Comparison of ENCODE assay signal across 8 cellular contexts in the genomic region with DNA sequence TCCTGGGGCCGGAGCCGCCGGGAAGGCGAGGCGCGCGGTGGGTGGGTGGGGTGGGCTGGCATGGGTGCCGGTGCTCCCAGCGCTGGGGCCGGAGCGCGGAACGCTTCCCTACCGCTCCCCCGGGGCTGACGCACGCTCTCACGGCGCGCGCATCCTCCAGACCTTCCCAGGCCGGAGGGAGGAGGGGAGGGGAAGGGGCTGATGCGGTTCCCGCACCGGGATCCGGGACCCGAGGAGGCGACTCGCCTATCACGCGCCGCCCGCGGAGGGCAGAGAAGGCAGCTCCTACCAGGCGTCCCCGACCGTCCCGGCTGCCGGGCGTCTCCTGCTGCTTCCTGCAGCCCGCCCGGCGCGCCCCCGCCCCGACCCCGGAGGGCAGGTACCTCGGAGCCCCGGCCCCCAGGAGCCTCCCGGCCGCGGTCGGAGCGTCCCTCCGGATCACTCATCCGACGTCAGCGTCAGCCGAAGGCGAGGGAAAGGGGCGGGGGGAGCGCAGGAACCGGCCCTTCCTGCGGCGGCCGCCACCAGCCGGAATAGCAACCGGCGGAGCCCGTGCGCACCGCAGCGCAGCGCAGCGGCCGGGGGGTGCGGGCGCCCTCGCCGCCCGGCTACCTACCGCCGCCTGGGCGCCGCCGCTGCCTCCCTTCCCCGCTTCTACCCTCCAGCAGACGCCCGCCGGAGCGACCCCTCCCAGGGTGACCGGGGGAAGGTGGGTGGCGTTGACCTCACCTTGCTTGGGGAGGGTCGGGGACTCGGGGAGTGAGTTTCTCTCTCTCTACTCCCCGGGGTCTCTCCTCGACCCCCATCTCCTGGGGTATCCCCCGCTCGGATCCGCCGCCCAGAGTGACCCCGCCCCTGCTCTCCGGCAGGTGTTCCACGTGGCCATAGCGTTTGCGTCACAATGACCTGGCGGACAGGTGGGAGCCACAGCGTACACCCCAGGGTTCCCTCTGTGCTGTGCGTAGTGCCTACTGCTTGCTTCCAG. TPM values are rescaled to one million over a fixed set of nuclear protein-coding genes. Genes with fewer than 3 reads are reported as not detected.
DNase-seq lines count a peak whose midpoint lies in the region; ATAC-seq and TF ChIP-seq lines count a peak whose summit lies in the region.

Gene ICA1, minus strand, starts transcription at position 457 of the 985 bp plus-strand sequence. CDS start 26,241 bp downstream, outside the sequence.

- H3K4me1 ChIP-seq in BE2C (peaks cover 16% of the 10 kb centered on the region), NT2/D1 (ENCODE audit: insufficient read depth, insufficient read length) (no peaks in the 10 kb centered on the region), ascending aorta (peaks cover 0 to 3% of the 10 kb centered on the region in 2 donors), right atrium auricular region (peaks cover 0 to 21% of the 10 kb centered on the region in 2 donors)

- H3K4me3 ChIP-seq in BE2C (ENCODE audit: low read depth, low read length), result peak within 1 kb of the TSS; percentile 75
- H3K4me3 ChIP-seq in NT2/D1 (ENCODE audit: insufficient read length, low read depth), result peak within 1 kb of the TSS; percentile 81
- H3K4me3 ChIP-seq in ascending aorta, result peak within 1 kb of the TSS; percentile 54 to 68
- peak within 1 kb of the TSS; percentile 75 to 78 for H3K4me3 ChIP-seq in right atrium auricular region

- H3K27me3 ChIP-seq in BE2C (no peaks in the 10 kb centered on the region), NT2/D1 (ENCODE audit: insufficient read depth, insufficient read length) (peaks cover 38% of the 10 kb centered on the region), ascending aorta (no peaks in the 10 kb centered on the region), right atrium auricular region (no peaks in the 10 kb centered on the region)

- H3K27ac ChIP-seq in ascending aorta (peak within 1 kb of the TSS; percentile 47 to 72), right atrium auricular region (peak within 1 kb of the TSS; percentile 95 to 96)

- H3K9me3 ChIP-seq in BE2C (peaks cover 9% of the 10 kb centered on the region), NT2/D1 (ENCODE audit: insufficient read depth, low read length) (no peaks in the 10 kb centered on the region; the same call in 1 of the 2 replicates), ascending aorta (no peaks in the 10 kb centered on the region), right atrium auricular region (no peaks in the 10 kb centered on the region)

- TF ChIP-seq CTCF in BE2C (IDR thresholded peaks at IDR 0.05; ENCODE audit: low read depth, low read length) (no peak), ascending aorta (IDR thresholded peaks at IDR 0.05) (no peak), right atrium auricular region (IDR thresholded peaks at IDR 0.05) (peak in 1 of 2 donors; percentile 23)

- DNase-seq in BE2C (peak; percentile 93), NT2/D1 (ENCODE audit: low read depth, low spot score) (peak; percentile 71), ascending aorta (ENCODE audit: low spot score in 2 of 2) (peak in 1 of 2 donors; percentile 65), right atrium auricular region (ENCODE audit: low spot score) (no peak), posterior cingulate gyrus (peak in 9 of 10 donors; percentile 33 to 95 (median 64)), pons (ENCODE audit: low spot score) (no peak)

- H3K36me3 ChIP-seq in BE2C (peaks cover 47% of the 10 kb centered on the region), NT2/D1 (ENCODE audit: insufficient read depth, insufficient read length, low read length) (no peaks in the 10 kb centered on the region), ascending aorta (no peaks in the 10 kb centered on the region), right atrium auricular region (no peaks in the 10 kb centered on the region)

- ATAC-seq in GM18907 (IDR thresholded peaks at IDR 0.05; ENCODE audit: unreplicated experiment), result peak; percentile 70
- ATAC-seq in HG03521 (IDR thresholded peaks at IDR 0.05; ENCODE audit: unreplicated experiment), result peak; percentile 57

- intact Hi-C loops in ascending aorta (cut with DNase I) (no loop called here), posterior cingulate gyrus (cut with DNase I) (no loop called here)

- H3K9ac ChIP-seq in NT2/D1 (ENCODE audit: insufficient read length, low read depth), result peak within 1 kb of the TSS; percentile 82

RNA-seq across cellular contexts. Expression of gene ICA1, which starts in this region (rescaled TPM):
- 95.4 TPM for polyA plus RNA-seq in BE2C (2012; ENCODE audit: insufficient read depth, insufficient read length, low read depth)
- total RNA-seq in ascending aorta (18.3 TPM), right atrium auricular region (10 to 100 TPM; 39.4 to 51.8 TPM)

Comparison
In these comparisons a context has a peak if more than half of its experiments do, and no peak if none do; other contexts are left out.
1. DNase-seq: peak in BE2C (single experiment), NT2/D1 (single experiment) and posterior cingulate gyrus (9 of 10); none in right atrium auricular region (single experiment) and pons (single experiment).
2. Peak in every context shown above with its lines, with median percentiles within 50 percentile points of each other: H3K4me3 ChIP-seq.